ENCODE assay signal across 8 cellular contexts in the genomic region with DNA sequence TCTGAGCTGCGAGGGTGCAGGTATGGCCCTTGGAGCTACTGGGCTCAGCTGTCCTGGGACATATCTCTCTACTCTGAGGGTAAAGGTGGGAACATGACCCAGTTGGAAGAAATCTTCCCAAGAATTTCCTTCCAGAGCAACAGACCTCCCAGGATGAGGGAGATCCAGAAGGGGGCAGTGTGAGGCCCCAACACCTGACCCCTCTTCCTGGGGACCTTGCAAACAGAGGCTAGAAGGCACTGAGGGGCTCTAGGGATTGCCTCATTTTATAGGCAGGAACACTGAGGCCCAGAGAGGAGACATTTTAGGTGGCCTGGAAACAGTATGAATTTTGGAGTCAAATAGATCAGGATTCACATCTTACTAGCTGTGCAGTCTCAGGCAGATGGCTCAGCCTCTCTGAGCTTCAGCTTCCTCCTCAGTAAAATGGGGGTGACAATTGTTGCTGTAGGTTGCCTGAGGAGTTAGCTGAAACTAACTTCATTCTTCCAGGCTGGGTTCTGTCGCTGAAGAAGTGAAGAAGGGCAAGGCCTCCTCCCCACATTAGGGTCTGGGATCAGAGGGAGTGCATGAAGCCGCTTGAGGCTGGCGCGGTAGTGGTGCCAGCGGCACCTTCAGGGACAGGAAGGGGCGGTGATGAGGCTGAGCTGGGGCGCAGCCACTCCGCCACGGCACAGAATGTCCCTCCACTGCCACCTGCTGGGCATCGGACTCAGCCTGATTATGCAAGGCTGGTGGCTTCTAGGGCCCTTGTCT. TPM values are rescaled to one million over a fixed set of nuclear protein-coding genes. Genes with fewer than 3 reads are reported as not detected.
DNase-seq lines count a peak whose midpoint lies in the region; ATAC-seq and TF ChIP-seq lines count a peak whose summit lies in the region.

No MANE protein-coding gene starts in this region.

- H3K4me1 Mint-ChIP-seq in dendritic cell treated with granulocyte-macrophage colony-stimulating factor and Interleukin-4, amounts not matched to agents 40 ng/mL and 50 ng/mL, for 4 days (ENCODE audit: low read depth), result peaks cover 27% of the 10 kb centered on the region

- DNase-seq in 8988T (peak; percentile 96), NCI-H526 treated with DMSO at 0.1 percent for 48 hours (lab: John Stamatoyannopoulos, UW) (peak; percentile 47), lower lobe of right lung (peak; percentile 90)
- DNase-seq in activated CD4-positive, alpha-beta T cell treated with anti-CD3 and anti-CD28 coated beads, Interleukin-2, amount 50 U/mL, for 4 hours, result peak; percentile 86 to 91
- peak; percentile 63 to 80 (median 65) for DNase-seq in stimulated activated CD4-positive, alpha-beta T cell treated with anti-CD3 and anti-CD28 coated beads, TNF-alpha, amount 100 ng/mL, for 1 hour (ENCODE audit: low read depth in 3 of 3, low spot score in 1 of 3)

- H3K36me3 Mint-ChIP-seq in dendritic cell treated with granulocyte-macrophage colony-stimulating factor and Interleukin-4, amounts not matched to agents 40 ng/mL and 50 ng/mL, for 4 days (ENCODE audit: low read depth), result no peaks in the 10 kb centered on the region

- peak; percentile 92 for TF ChIP-seq CTCF in lower lobe of right lung (IDR thresholded peaks at IDR 0.05)

- H3K27me3 Mint-ChIP-seq in dendritic cell treated with granulocyte-macrophage colony-stimulating factor and Interleukin-4, amounts not matched to agents 40 ng/mL and 50 ng/mL, for 4 days, result peaks cover 29% of the 10 kb centered on the region

- no peak overlapping the region for H3K4me3 Mint-ChIP-seq in dendritic cell treated with granulocyte-macrophage colony-stimulating factor and Interleukin-4, amounts not matched to agents 40 ng/mL and 50 ng/mL, for 4 days

- peak overlapping the region; percentile 8 for H3K27ac Mint-ChIP-seq in dendritic cell treated with granulocyte-macrophage colony-stimulating factor and Interleukin-4, amounts not matched to agents 40 ng/mL and 50 ng/mL, for 4 days

- H3K27me3 ChIP-seq in lower lobe of right lung (ENCODE audit: low read depth), result no peaks in the 10 kb centered on the region

- ATAC-seq in GM18502 (IDR thresholded peaks at IDR 0.05; ENCODE audit: poor library complexity, unreplicated experiment) (peak; percentile 85), HG03159 (IDR thresholded peaks at IDR 0.05; ENCODE audit: unreplicated experiment) (peak; percentile 83), lower lobe of right lung (peak; percentile 93 to 94)

- H3K9me3 ChIP-seq in lower lobe of right lung, result no peaks in the 10 kb centered on the region

- no peaks in the 10 kb centered on the region for H3K4me1 ChIP-seq in lower lobe of right lung

- H3K27ac ChIP-seq in lower lobe of right lung, result no peak overlapping the region

- H3K36me3 ChIP-seq in lower lobe of right lung, result no peaks in the 10 kb centered on the region

- H3K9me3 Mint-ChIP-seq in dendritic cell treated with granulocyte-macrophage colony-stimulating factor and Interleukin-4, amounts not matched to agents 40 ng/mL and 50 ng/mL, for 4 days, result no peaks in the 10 kb centered on the region

- no peak overlapping the region for H3K4me3 ChIP-seq in lower lobe of right lung

- intact Hi-C loops in dendritic cell treated with granulocyte-macrophage colony-stimulating factor and Interleukin-4, amounts not matched to agents 40 ng/mL and 50 ng/mL, for 4 days (cut with micrococcal nuclease), result loop anchor here (1.0 to 10.0 kb wide), 2 partner anchors 137 to 218 kb away; no protein-coding TSS in a partner anchor
- intact Hi-C loops in lower lobe of right lung (cut with DNase I), result loop anchor here (2.0 kb wide), 1 partner anchor 136 kb away; no protein-coding TSS in a partner anchor

RNA-seq across cellular contexts. Expression of a gene that starts 11.4 kb away (rescaled TPM):
- total RNA-seq in lower lobe of right lung, result 5.5 TPM

RNA-seq across cellular contexts. Expression of a gene that starts 19.7 kb away (rescaled TPM):
- not detected for total RNA-seq in lower lobe of right lung
